ENCODE assay signal across 10 cellular contexts in the genomic region with DNA sequence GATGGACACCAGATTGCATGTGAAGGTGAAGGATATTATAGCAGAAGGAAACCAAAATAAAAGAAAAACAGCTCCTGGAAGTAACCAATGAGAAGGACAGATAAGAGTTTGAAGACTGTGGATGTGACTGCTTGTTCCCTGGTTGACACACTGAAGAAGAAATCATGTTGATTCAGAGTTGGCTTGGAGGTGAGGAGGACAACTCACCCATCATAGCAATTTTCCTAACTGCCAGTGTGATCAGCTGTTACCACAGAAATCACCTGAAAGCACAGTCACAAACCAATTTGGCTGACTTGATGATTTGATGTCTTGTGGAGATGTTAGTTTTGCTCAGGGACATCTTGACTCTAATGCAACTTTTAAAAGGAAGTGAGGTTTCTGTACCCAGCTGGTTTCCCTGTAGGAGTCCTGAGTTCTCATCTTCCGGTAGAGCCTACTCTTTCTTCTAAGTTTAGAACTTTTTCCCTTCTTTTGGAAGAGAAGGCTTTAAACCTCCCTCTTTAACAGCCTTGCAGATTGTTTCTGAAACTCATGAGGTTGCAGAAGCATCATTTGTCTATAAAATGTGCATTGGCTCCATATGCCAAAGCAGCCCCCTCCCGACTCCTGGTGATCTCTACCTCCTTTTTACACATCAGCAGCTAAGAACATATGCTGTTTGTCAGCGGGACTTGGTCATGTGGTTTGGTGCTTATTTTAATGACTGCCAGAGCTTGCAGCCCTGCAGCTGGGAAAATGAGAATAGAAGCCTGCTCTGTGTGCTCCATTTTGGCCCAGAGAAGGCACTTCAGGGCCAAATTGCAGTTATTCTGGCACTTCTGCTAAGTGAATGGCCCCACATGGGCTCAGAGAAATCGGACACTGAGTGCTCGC. TPM values are rescaled to one million over a fixed set of nuclear protein-coding genes. Genes with fewer than 3 reads are reported as not detected.
DNase-seq lines count a peak whose midpoint lies in the region; ATAC-seq, FAIRE-seq and TF ChIP-seq lines count a peak whose summit lies in the region.
"Had no signal": no experiment of that assay in that cellular context is flagged by ENCODE, and none has a peak within 500 bp of the region (broad histone marks: within the 10 kb centered on the region; RNA-seq: fewer than 3 reads in every experiment).

No MANE protein-coding gene starts in this region.

- no peak overlapping the region for H4K8ac ChIP-seq in H9 (replicated peaks; ENCODE audit: insufficient read length, low read depth, low read length)

- no peak overlapping the region for H3K4me3 ChIP-seq in rectal smooth muscle tissue (ENCODE audit: low read length)

- no peak overlapping the region for H3K56ac ChIP-seq in H9 (ENCODE audit: insufficient read length, low read depth, low read length)

- H3K23me2 ChIP-seq in H9 (ENCODE audit: insufficient read length, low read depth, low read length, poor library complexity, severe bottlenecking): no peaks in the 10 kb centered on the region

- no peak overlapping the region for H2BK20ac ChIP-seq in H9 (ENCODE audit: low read depth, low read length, poor library complexity, severe bottlenecking)

- no peak overlapping the region for H3K18ac ChIP-seq in H9 (ENCODE audit: insufficient read length, low read depth, low read length)

- H3K27me3 Mint-ChIP-seq in activated naive CD8-positive, alpha-beta T cell treated with anti-CD3 and anti-CD28 coated beads, Interleukin-2, amount 50 U/mL, for 24 hours: no peaks in the 10 kb centered on the region
- no peaks in the 10 kb centered on the region for H3K27me3 Mint-ChIP-seq in H9 (ENCODE audit: low read depth)

- no peak for ATAC-seq in activated naive CD8-positive, alpha-beta T cell treated with anti-CD3 and anti-CD28 coated beads, Interleukin-2, amount 50 U/mL, for 24 hours
- peak; percentile 83 to 93 for ATAC-seq in left cardiac atrium

- no peaks in the 10 kb centered on the region; the same call in 1 of the 2 replicates for H3K79me2 ChIP-seq in H9 (ENCODE audit: insufficient read depth, low read length)

- H3T11ph ChIP-seq in H9 (ENCODE audit: low read length): no peak overlapping the region

- H4K5ac ChIP-seq in H9 (ENCODE audit: insufficient read length, low read depth, low read length): no peak overlapping the region

- H2BK12ac ChIP-seq in H9 (ENCODE audit: insufficient read length, low read depth, low read length): no peak overlapping the region

- intact Hi-C loops in left cardiac atrium (cut with DNase I): no loop called here

- in situ Hi-C loops in G401 (cut with HindIII; ENCODE audit: low sequenced_read_pairs): no loop called here

- no peak overlapping the region for H2AK5ac ChIP-seq in H9 (ENCODE audit: insufficient read length, low read length)

- H3K4ac ChIP-seq in H9 (ENCODE audit: low read depth, low read length): no peak overlapping the region

- no peaks in the 10 kb centered on the region for H3K79me1 ChIP-seq in H9 (ENCODE audit: insufficient read depth, low read depth, low read length, poor library complexity, severe bottlenecking)

- peaks cover 59% of the 10 kb centered on the region for H3K36me3 Mint-ChIP-seq in activated naive CD8-positive, alpha-beta T cell treated with anti-CD3 and anti-CD28 coated beads, Interleukin-2, amount 50 U/mL, for 24 hours (ENCODE audit: low read depth)
- H3K36me3 Mint-ChIP-seq in H9 (ENCODE audit: insufficient read depth in 1 of 3, low read depth in 3 of 3): peaks cover 0 to 7% (median 0%) of the 10 kb centered on the region in 3 experiments; a peak in 2 of 7 replicates

- no peak overlapping the region for H2BK15ac ChIP-seq in H9 (ENCODE audit: low read depth, low read length)

- H3K14ac ChIP-seq in H9 (ENCODE audit: insufficient read depth, low read length): no peak overlapping the region

- no peak for TF ChIP-seq POLR2A in GM12891 (IDR thresholded peaks at IDR 0.05; ENCODE audit: low read depth, low read length)

- no peaks in the 10 kb centered on the region for H3K9me3 ChIP-seq in H9 (ENCODE audit: control insufficient read depth, low read depth, low read length)

- no peak overlapping the region for H3K4me2 ChIP-seq in H9 (ENCODE audit: insufficient read depth, insufficient read length, low read length)

- H3K27me3 ChIP-seq in rectal smooth muscle tissue (ENCODE audit: control insufficient read depth, insufficient read depth, low read length) (no peaks in the 10 kb centered on the region), H9 (ENCODE audit: insufficient read depth, low read length) (no peaks in the 10 kb centered on the region)
- H3K27me3 ChIP-seq: foreskin keratinocyte had no signal

- H3K4me3 Mint-ChIP-seq in activated naive CD8-positive, alpha-beta T cell treated with anti-CD3 and anti-CD28 coated beads, Interleukin-2, amount 50 U/mL, for 24 hours: no peak overlapping the region
- H3K4me3 Mint-ChIP-seq in H9: no peak overlapping the region

- peak overlapping the region; percentile 3 for H3K27ac ChIP-seq in rectal smooth muscle tissue (ENCODE audit: low read depth, low read length)
- no peak overlapping the region for H3K27ac ChIP-seq in H9 (ENCODE audit: insufficient read length, low read depth, low read length)
- H3K27ac ChIP-seq: foreskin keratinocyte had no signal

- no CpG with 5 or more reads among the region's 5 CpGs for WGBS in H9 (ENCODE audit: extremely low coverage, insufficient read length, low lambda C conversion rate)

- no peaks in the 10 kb centered on the region for H3K9me3 Mint-ChIP-seq in activated naive CD8-positive, alpha-beta T cell treated with anti-CD3 and anti-CD28 coated beads, Interleukin-2, amount 50 U/mL, for 24 hours
- H3K9me3 Mint-ChIP-seq in H9: peaks cover 0 to under 1% of the 10 kb centered on the region in 2 experiments; a peak in 2 of 5 replicates

- H3K4me1 Mint-ChIP-seq in activated naive CD8-positive, alpha-beta T cell treated with anti-CD3 and anti-CD28 coated beads, Interleukin-2, amount 50 U/mL, for 24 hours: peaks cover 39% of the 10 kb centered on the region
- no peaks in the 10 kb centered on the region for H3K4me1 Mint-ChIP-seq in H9

- H3K27ac Mint-ChIP-seq in activated naive CD8-positive, alpha-beta T cell treated with anti-CD3 and anti-CD28 coated beads, Interleukin-2, amount 50 U/mL, for 24 hours: peak overlapping the region; percentile 61
- H3K27ac Mint-ChIP-seq in H9: no peak overlapping the region

- no peaks in the 10 kb centered on the region for H3K36me3 ChIP-seq in rectal smooth muscle tissue (ENCODE audit: control insufficient read depth, insufficient read depth, low read length)

- H3K9ac ChIP-seq in rectal smooth muscle tissue (ENCODE audit: low read length): no peak overlapping the region
- no peak overlapping the region for H3K9ac ChIP-seq in H9 (ENCODE audit: extremely low read depth, insufficient read length, low read length)

- no peak overlapping the region for H2BK120ac ChIP-seq in H9 (ENCODE audit: low read depth, low read length, poor library complexity, severe bottlenecking)

- H4K91ac ChIP-seq in H9 (ENCODE audit: insufficient read length, low read depth, low read length): no peak overlapping the region

- H3K4me1 ChIP-seq in rectal smooth muscle tissue (ENCODE audit: control insufficient read depth, insufficient read depth, low read length) (peaks cover 6% of the 10 kb centered on the region), H9 (ENCODE audit: insufficient read depth, low read length) (no peaks in the 10 kb centered on the region)

- no peak overlapping the region for H2BK5ac ChIP-seq in H9 (ENCODE audit: insufficient read length, low read length)

- DNase-seq in G401 (ENCODE audit: low spot score) (peak; percentile 84), left cardiac atrium (no peak), GM12891 (ENCODE audit: insufficient read length, low spot score) (no peak), GM19240 (ENCODE audit: insufficient read length, low spot score) (no peak), H9 (no peak)
- no peak for DNase-seq in activated naive CD8-positive, alpha-beta T cell treated with anti-CD3 and anti-CD28 coated beads, Interleukin-2, amount 50 U/mL, for 24 hours
- no peak for DNase-seq in stimulated activated CD4-positive, alpha-beta T cell treated with anti-CD3 and anti-CD28 coated beads, Interleukin-12 subunit alpha, Interleukin-12 subunit beta, amount 100 ng/mL, for 4 hours
- DNase-seq: activated CD8-positive, alpha-beta memory T cell treated with anti-CD3 and anti-CD28 coated beads, Interleukin-2, amount 50 U/mL, for 48 hours had no signal

- no peak overlapping the region for H3K23ac ChIP-seq in H9 (ENCODE audit: insufficient read length, low read depth, low read length)

- no peak overlapping the region for H2AFZ ChIP-seq in H9 (ENCODE audit: low read length)

- H4K20me1 ChIP-seq in H9 (ENCODE audit: control insufficient read depth, insufficient read depth, insufficient read length): no peaks in the 10 kb centered on the region

- no peak for FAIRE-seq in GM12891 (lab: Jason Lieb, UNC)

- no peak for TF ChIP-seq CTCF in H9 (conservative IDR thresholded peaks at IDR 0.05)

TF ChIP-seq in GM12891, 5 proteins besides CTCF, POLR2A, EP300 and RAD21:
- TF ChIP-seq POLR2AphosphoS5 (IDR thresholded peaks at IDR 0.05; ENCODE audit: low read depth, low read length) (no peak), PAX5 (IDR thresholded peaks at IDR 0.05; ENCODE audit: insufficient read depth, low read length, severe bottlenecking) (no peak), POU2F2 (IDR thresholded peaks at IDR 0.05; ENCODE audit: low read depth, low read length) (no peak), TAF1 (IDR thresholded peaks at IDR 0.05; ENCODE audit: low read depth, low read length) (no peak), SPI1 (IDR thresholded peaks at IDR 0.05; ENCODE audit: low read depth, low read length) (no peak)

RNA-seq across cellular contexts. Expression of a gene that starts 10.3 kb away (rescaled TPM):
- total RNA-seq in G401 (2014; rRNA removed; shearing (Covaris generic)): 37.5 and 48.5 TPM in 2 replicates
- 10 to 100 TPM; 21.7 to 22.8 TPM for total RNA-seq in left cardiac atrium
- polyA plus RNA-seq in GM12891 (2012; ENCODE audit: low read depth, missing spikeins): 15.2 TPM
- 17.9 and 22.1 TPM in 2 replicates for total RNA-seq in H9 (2021)
